Comparison of ENCODE assay signal across 21 cellular contexts in the genomic region with DNA sequence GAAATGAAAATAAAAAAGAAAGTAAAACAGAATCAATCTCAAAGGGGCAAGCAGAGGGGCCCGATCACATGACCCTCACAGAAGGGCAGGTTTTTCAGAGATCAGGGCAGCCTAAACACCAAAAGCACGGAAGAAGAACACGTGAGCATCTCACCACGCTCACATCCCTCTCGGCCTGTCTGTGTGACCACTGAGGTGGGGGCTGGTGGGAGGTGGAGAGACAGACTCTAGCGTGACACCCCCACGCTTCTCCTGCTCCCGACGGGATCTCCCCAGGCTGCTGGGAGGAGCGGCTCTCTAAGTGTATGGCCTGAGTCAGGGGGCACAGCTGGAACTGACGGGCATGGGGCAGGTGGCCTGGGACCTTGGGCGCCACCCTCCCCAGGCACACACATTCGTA. TPM values are rescaled to one million over a fixed set of nuclear protein-coding genes. Genes with fewer than 3 reads are reported as not detected.
DNase-seq lines count a peak whose midpoint lies in the region; TF ChIP-seq lines count a peak whose summit lies in the region.
"Had no signal": no experiment of that assay in that cellular context is flagged by ENCODE, and none has a peak within 500 bp of the region (broad histone marks: within the 10 kb centered on the region; RNA-seq: fewer than 3 reads in every experiment).

No MANE protein-coding gene starts in this region.

- no peak overlapping the region for H2BK5ac ChIP-seq in neuronal stem cell (ENCODE audit: low read length)

- H4K91ac ChIP-seq in neuronal stem cell (ENCODE audit: low read depth, low read length, poor library complexity): no peak overlapping the region

- no peak for DNase-seq in T-helper 1 cell
- DNase-seq in GM12865 (ENCODE audit: low read depth): no peak
- no peak for DNase-seq in activated CD4-positive, alpha-beta memory T cell treated with anti-CD3 and anti-CD28 coated beads, Interleukin-2, amount 10 ng/mL, durations not matched to agents 7 days and 5 days
- no peak for DNase-seq in neuronal stem cell (ENCODE audit: low spot score)
- no peak for DNase-seq in effector CD8-positive, alpha-beta T cell (lab: John Stamatoyannopoulos, UW)
- no peak for DNase-seq in amygdala (lab: John Stamatoyannopoulos, UW)
- no peak for DNase-seq in NK-92 (lab: John Stamatoyannopoulos, UW; ENCODE audit: unreplicated experiment)
- DNase-seq: activated CD4-positive, alpha-beta T cell treated with anti-CD3 and anti-CD28 coated beads for 48 hours; activated naive CD4-positive, alpha-beta T cell; CD8-positive, alpha-beta T cell; GOT3; islet precursor cell; NCI-H146; NCI-H524; NK-92 treated with Interleukin-12 subunit alpha and Interleukin-12 subunit beta, amount 100 ng/mL, for 24 hours; upper lobe of left lung had no signal

- no peaks in the 10 kb centered on the region for H3K27me3 Mint-ChIP-seq in T-helper 1 cell treated with Interleukin-12 subunit alpha and Interleukin-12 subunit beta and Interleukin-4 antibody, amounts not matched to agents 30 μg/mL and 1 μg/mL, for 36 hours (ENCODE audit: low read depth)
- H3K27me3 Mint-ChIP-seq in activated CD4-positive, alpha-beta memory T cell treated with anti-CD3 and anti-CD28 coated beads, Interleukin-2, amount 10 ng/mL, durations not matched to agents 7 days and 5 days: no peaks in the 10 kb centered on the region

- H3K27ac Mint-ChIP-seq in T-helper 1 cell treated with Interleukin-12 subunit alpha and Interleukin-12 subunit beta and Interleukin-4 antibody, amounts not matched to agents 30 μg/mL and 1 μg/mL, for 36 hours: peak overlapping the region; percentile 45
- H3K27ac Mint-ChIP-seq in activated CD4-positive, alpha-beta memory T cell treated with anti-CD3 and anti-CD28 coated beads, Interleukin-2, amount 10 ng/mL, durations not matched to agents 7 days and 5 days: peak overlapping the region; percentile 35

- H3K4me1 ChIP-seq in neuronal stem cell (ENCODE audit: control insufficient read depth in 2 of 2, insufficient read depth in 1 of 2, low read depth in 1 of 2, low read length in 2 of 2): no peaks in the 10 kb centered on the region
- H3K4me1 ChIP-seq: upper lobe of left lung had no signal

- H3K4me3 ChIP-seq in GM12865 (ENCODE audit: low read depth, low read length): peak overlapping the region; percentile 46
- no peak overlapping the region for H3K4me3 ChIP-seq in neuronal stem cell (ENCODE audit: low read length in 2 of 2)
- H3K4me3 ChIP-seq: cardiac muscle cell, upper lobe of left lung had no signal

- no peak overlapping the region for H2AFZ ChIP-seq in neuronal stem cell (ENCODE audit: low read length)

- no peak overlapping the region for H3K14ac ChIP-seq in neuronal stem cell (ENCODE audit: low read length)

- H2BK120ac ChIP-seq in neuronal stem cell (ENCODE audit: low read depth, low read length): no peak overlapping the region

- no peak overlapping the region for H2BK15ac ChIP-seq in neuronal stem cell (ENCODE audit: low read length)

- H3K36me3 Mint-ChIP-seq in T-helper 1 cell treated with Interleukin-12 subunit alpha and Interleukin-12 subunit beta and Interleukin-4 antibody, amounts not matched to agents 30 μg/mL and 1 μg/mL, for 36 hours (ENCODE audit: low read depth): peaks cover 55% of the 10 kb centered on the region
- H3K36me3 Mint-ChIP-seq in activated CD4-positive, alpha-beta memory T cell treated with anti-CD3 and anti-CD28 coated beads, Interleukin-2, amount 10 ng/mL, durations not matched to agents 7 days and 5 days (ENCODE audit: low read depth): peaks cover 41% of the 10 kb centered on the region

- H3K4me2 ChIP-seq in neuronal stem cell (ENCODE audit: insufficient read depth, low read length, poor library complexity, severe bottlenecking): no peak overlapping the region
- H3K4me2 ChIP-seq: KMS-11 had no signal

- no peak overlapping the region for H3K4ac ChIP-seq in neuronal stem cell (ENCODE audit: low read length)

- no peak overlapping the region for H2AK5ac ChIP-seq in neuronal stem cell (ENCODE audit: low read depth, low read length)

- no peaks in the 10 kb centered on the region for H3K9me3 ChIP-seq in neuronal stem cell (replicated peaks in 1 of 2; ENCODE audit: control insufficient read depth in 2 of 2, insufficient read depth in 1 of 2, low read depth in 1 of 2, low read length in 2 of 2)
- H3K9me3 ChIP-seq: upper lobe of left lung had no signal

- peaks cover 43% of the 10 kb centered on the region for H3K4me1 Mint-ChIP-seq in T-helper 1 cell treated with Interleukin-12 subunit alpha and Interleukin-12 subunit beta and Interleukin-4 antibody, amounts not matched to agents 30 μg/mL and 1 μg/mL, for 36 hours (ENCODE audit: low read depth)
- peaks cover 31% of the 10 kb centered on the region for H3K4me1 Mint-ChIP-seq in activated CD4-positive, alpha-beta memory T cell treated with anti-CD3 and anti-CD28 coated beads, Interleukin-2, amount 10 ng/mL, durations not matched to agents 7 days and 5 days
- H3K4me1 Mint-ChIP-seq: neural crest cell had no signal

- H3K23ac ChIP-seq in neuronal stem cell (ENCODE audit: low read depth, low read length, poor library complexity): peak overlapping the region; percentile 73

- POLR2A ChIA-PET in activated CD4-positive, alpha-beta memory T cell treated with anti-CD3 and anti-CD28 coated beads, Interleukin-2, amount 10 ng/mL, durations not matched to agents 7 days and 5 days (lab: Charles Lee): no interaction called here

- no peak for TF ChIP-seq CTCF in GM12865 (IDR thresholded peaks at IDR 0.05; ENCODE audit: insufficient read depth, low read depth, low read length, missing control alignments)

- no peak overlapping the region for H2BK12ac ChIP-seq in neuronal stem cell (ENCODE audit: low read length)

- H3K36me3 ChIP-seq in neuronal stem cell (replicated peaks in 1 of 2; ENCODE audit: control insufficient read depth in 2 of 2, insufficient read depth in 2 of 2, low read length in 2 of 2): peaks cover 19 to 78% of the 10 kb centered on the region in 2 donors
- H3K36me3 ChIP-seq: cardiac muscle cell had no signal

- no peaks in the 10 kb centered on the region for H3K27me3 ChIP-seq in neuronal stem cell (ENCODE audit: control insufficient read depth in 3 of 3, insufficient read depth in 3 of 3, low read depth in 1 of 3, low read length in 3 of 3)
- H3K27me3 ChIP-seq: cardiac muscle cell, upper lobe of left lung had no signal

- WGBS in neuronal stem cell (ENCODE audit: extremely low coverage in 2 of 2, insufficient read length in 2 of 2, insufficient replicate concordance in 1 of 2), 2 donors: no CpG with 5 or more reads among the region's 13 CpGs

- no peak overlapping the region for H3K18ac ChIP-seq in neuronal stem cell (ENCODE audit: low read length)

- peak overlapping the region; percentile 96 for H4K8ac ChIP-seq in neuronal stem cell (ENCODE audit: low read depth, low read length)

- no peak overlapping the region for H3K9ac ChIP-seq in neuronal stem cell (ENCODE audit: low read depth, low read length, poor library complexity)
- H3K9ac ChIP-seq: KMS-11 had no signal

- peaks cover 5% of the 10 kb centered on the region for H3K9me3 Mint-ChIP-seq in T-helper 1 cell treated with Interleukin-12 subunit alpha and Interleukin-12 subunit beta and Interleukin-4 antibody, amounts not matched to agents 30 μg/mL and 1 μg/mL, for 36 hours
- no peaks in the 10 kb centered on the region for H3K9me3 Mint-ChIP-seq in activated CD4-positive, alpha-beta memory T cell treated with anti-CD3 and anti-CD28 coated beads, Interleukin-2, amount 10 ng/mL, durations not matched to agents 7 days and 5 days
- H3K9me3 Mint-ChIP-seq: CD8-positive, alpha-beta T cell had no signal

- peaks cover 2% of the 10 kb centered on the region for H3K79me1 ChIP-seq in neuronal stem cell (ENCODE audit: low read depth, low read length)

- H3K27ac ChIP-seq in neuronal stem cell (replicated peaks; ENCODE audit: low read length): no peak overlapping the region
- H3K27ac ChIP-seq: 22Rv1, cardiac muscle cell, KMS-11, upper lobe of left lung had no signal

- CTCF ChIA-PET in activated CD4-positive, alpha-beta memory T cell treated with anti-CD3 and anti-CD28 coated beads, Interleukin-2, amount 10 ng/mL, durations not matched to agents 7 days and 5 days (lab: Charles Lee): interaction anchor here (0.7 kb wide), 1 partner anchor 183 kb away, joined by 3 read pairs; no protein-coding TSS in a partner anchor

- peak overlapping the region; percentile 51 for H3K4me3 Mint-ChIP-seq in T-helper 1 cell treated with Interleukin-12 subunit alpha and Interleukin-12 subunit beta and Interleukin-4 antibody, amounts not matched to agents 30 μg/mL and 1 μg/mL, for 36 hours
- H3K4me3 Mint-ChIP-seq in activated CD4-positive, alpha-beta memory T cell treated with anti-CD3 and anti-CD28 coated beads, Interleukin-2, amount 10 ng/mL, durations not matched to agents 7 days and 5 days: no peak overlapping the region
- H3K4me3 Mint-ChIP-seq: CD8-positive, alpha-beta T cell; neural crest cell had no signal

RNA-seq across cellular contexts. Expression of a gene that starts 23.5 kb away (rescaled TPM):
- 10 to 100 TPM; 41.5 to 45.4 TPM for total RNA-seq in activated CD4-positive, alpha-beta memory T cell treated with anti-CD3 and anti-CD28 coated beads, Interleukin-2, amount 10 ng/mL, durations not matched to agents 7 days and 5 days
- 19.9 TPM for polyA plus RNA-seq in neuronal stem cell (2013, experiment 1 of 2)
- polyA plus RNA-seq in neuronal stem cell (2013, experiment 2 of 2): 20.1 TPM

RNA-seq across cellular contexts. Expression of a gene that starts 23.6 kb away (rescaled TPM):
- total RNA-seq in activated CD4-positive, alpha-beta memory T cell treated with anti-CD3 and anti-CD28 coated beads, Interleukin-2, amount 10 ng/mL, durations not matched to agents 7 days and 5 days: 10 to 100 TPM; 58.1 to 58.9 TPM
- 11.4 TPM for polyA plus RNA-seq in neuronal stem cell (2013, experiment 1 of 2)
- 10.5 TPM for polyA plus RNA-seq in neuronal stem cell (2013, experiment 2 of 2)

RNA-seq across cellular contexts. Expression of a gene that starts 24.6 kb away (rescaled TPM):
- total RNA-seq in activated CD4-positive, alpha-beta memory T cell treated with anti-CD3 and anti-CD28 coated beads, Interleukin-2, amount 10 ng/mL, durations not matched to agents 7 days and 5 days: 100 to 1,000 TPM; 103 to 106 TPM
- 36.4 TPM for polyA plus RNA-seq in neuronal stem cell (2013, experiment 1 of 2)
- polyA plus RNA-seq in neuronal stem cell (2013, experiment 2 of 2): 38.0 TPM
